Comparison of ENCODE assay signal across 8 cellular contexts in the genomic region with DNA sequence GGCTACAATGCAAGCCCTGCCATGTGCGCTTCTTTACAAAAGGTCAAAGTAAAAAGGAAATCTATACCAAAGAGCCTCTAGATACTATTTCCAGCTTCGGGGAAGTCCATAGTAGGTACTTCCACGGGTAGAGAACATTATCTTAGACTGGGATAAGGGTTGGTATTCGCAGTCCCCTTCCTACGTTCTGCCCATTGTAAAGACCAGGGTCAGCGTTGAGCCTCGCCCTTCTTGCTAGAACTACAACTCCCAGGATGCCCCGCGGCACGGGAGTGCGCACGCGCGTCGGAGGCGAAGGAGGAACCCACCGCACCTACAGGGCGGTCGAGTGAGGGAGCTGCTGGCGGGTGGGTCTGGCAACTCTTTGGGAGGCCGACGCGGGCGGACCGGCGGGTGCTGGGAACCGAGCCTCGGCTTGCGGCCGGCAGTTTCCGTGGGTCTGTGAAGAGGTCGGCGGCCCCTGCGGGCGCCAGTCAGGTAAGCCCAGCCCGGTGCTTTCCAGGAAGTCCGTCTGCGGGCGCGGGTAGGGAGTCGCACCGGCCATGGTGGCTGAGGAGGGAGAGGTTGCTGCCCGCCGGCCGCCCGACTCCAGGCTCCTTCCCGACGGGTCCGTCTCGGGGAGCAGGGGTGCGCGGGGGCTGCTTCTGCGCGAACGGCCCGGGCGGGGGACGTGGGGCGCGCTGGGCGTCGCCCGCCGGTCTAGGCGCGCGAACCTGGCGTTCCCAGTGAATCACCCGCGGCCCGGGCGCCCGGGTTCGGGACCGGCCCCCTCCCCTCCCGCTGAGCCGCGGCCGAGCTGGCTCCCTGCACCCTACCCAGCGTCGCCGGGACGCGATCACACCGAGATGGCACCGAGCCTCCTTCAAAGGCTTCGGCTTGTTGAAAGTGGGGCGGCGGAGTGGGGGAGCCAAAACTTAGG. TPM values are rescaled to one million over a fixed set of nuclear protein-coding genes. Genes with fewer than 3 reads are reported as not detected.
DNase-seq lines count a peak whose midpoint lies in the region; ATAC-seq and TF ChIP-seq lines count a peak whose summit lies in the region.

Gene TMOD3 (plus strand): TSS at position 294 of the 919 bp plus-strand sequence. CDS start 33,232 bp downstream, outside the sequence.

- H3K9ac ChIP-seq in IMR-90 (ENCODE audit: low read depth, low read length) = peak within 1 kb of the TSS; percentile 94

- H3K14ac ChIP-seq in IMR-90 (replicated peaks; ENCODE audit: low read depth, low read length) = peak within 1 kb of the TSS; percentile 97

- DNase-seq in DMS153 (lab: John Stamatoyannopoulos, UW) (peak; percentile 20), IMR-90 (peak; percentile 87), Peyer's patch (peak; percentile 92 to 97 (median 96)), activated T-helper 1 cell treated with Interleukin-2 at 50 U/mL for 16 hours (ENCODE audit: low read depth) (peak; percentile 82), esophagus squamous epithelium (lab: John Stamatoyannopoulos, UW) (peak; percentile 33), myocyte (ENCODE audit: low read depth) (peak; percentile 92)
- DNase-seq in stimulated activated CD8-positive, alpha-beta memory T cell treated with anti-CD3 and anti-CD28 coated beads, Interleukin-7, amount 100 ng/mL, for 4 hours (ENCODE audit: low read depth in 2 of 2) = peak; percentile 84 to 86

- H2AFZ ChIP-seq in IMR-90 (replicated peaks; ENCODE audit: low read length, poor library complexity) = peak within 1 kb of the TSS; percentile 92

- peak within 1 kb of the TSS; percentile 84 for H2BK120ac ChIP-seq in IMR-90 (ENCODE audit: low read depth, low read length)

- H3K9me1 ChIP-seq in IMR-90 (ENCODE audit: insufficient read depth, low read length) = peaks cover 8% of the 10 kb centered on the region

- H2BK15ac ChIP-seq in IMR-90 (ENCODE audit: low read depth, low read length) = no peak within 1 kb of the TSS; the same call in 2 of the 3 replicates

- H3K9me3 ChIP-seq in IMR-90 (ENCODE audit: control insufficient read depth, insufficient read depth, low read length) (no peaks in the 10 kb centered on the region), Peyer's patch (no peaks in the 10 kb centered on the region), esophagus squamous epithelium (no peaks in the 10 kb centered on the region)

- ATAC-seq in GM21529 (IDR thresholded peaks at IDR 0.05; ENCODE audit: unreplicated experiment) = peak; percentile 83
- peak; percentile 91 for ATAC-seq in IMR-90 (ENCODE audit: low read depth)

- H3K4me1 ChIP-seq in IMR-90 (ENCODE audit: control insufficient read depth, insufficient read depth, low read length) = peaks cover 4% of the 10 kb centered on the region
- peaks cover 0 to 20% (median 2%) of the 10 kb centered on the region in 4 donors for H3K4me1 ChIP-seq in Peyer's patch
- peaks cover 9 to 52% (median 18%) of the 10 kb centered on the region in 3 donors for H3K4me1 ChIP-seq in esophagus squamous epithelium

- peaks cover 0 to 26% of the 10 kb centered on the region in 2 experiments; a peak in 2 of 4 replicates for H3K79me1 ChIP-seq in IMR-90 (ENCODE audit: low read depth in 1 of 2, low read length in 2 of 2)

- TF ChIP-seq CTCF in IMR-90 (conservative IDR thresholded peaks at IDR 0.05; ENCODE audit: low read depth, low read length) = no peak
- peak in 1 of 6 experiments; percentile 24 for TF ChIP-seq CTCF in Peyer's patch (IDR thresholded peaks at IDR 0.05)
- TF ChIP-seq CTCF in esophagus squamous epithelium (IDR thresholded peaks at IDR 0.05) = peak in 1 of 6 experiments; percentile 18

- dilution Hi-C loops in IMR-90 (cut with HindIII; ENCODE audit: low sequenced_read_pairs, unreplicated experiment) = no loop called here

- no peak within 1 kb of the TSS; the same call in 1 of the 2 replicates for H2BK20ac ChIP-seq in IMR-90 (ENCODE audit: low read depth, low read length)

- POLR2A ChIA-PET in IMR-90 (lab: Charles Lee; ENCODE audit: unreplicated experiment) = interaction anchor here (0.5 to 0.6 kb wide), 2 partner anchors 103 to 827 kb away, joined by 3 read pairs; no protein-coding TSS in a partner anchor

- peak within 1 kb of the TSS; percentile 98 for H3K27ac ChIP-seq in IMR-90 (ENCODE audit: insufficient read depth, low read length)
- H3K27ac ChIP-seq in Peyer's patch = peak within 1 kb of the TSS; percentile 92 to 97 (median 96)
- peak within 1 kb of the TSS; percentile 98 to 99 (median 98) for H3K27ac ChIP-seq in esophagus squamous epithelium

- H4K20me1 ChIP-seq in IMR-90 (ENCODE audit: insufficient read depth, low read length) = peaks cover 44% of the 10 kb centered on the region

- H3K4me3 ChIP-seq in IMR-90 (ENCODE audit: insufficient read depth, low read depth, low read length) (peak within 1 kb of the TSS; percentile 83), Peyer's patch (peak within 1 kb of the TSS; percentile 89 to 97 (median 94)), esophagus squamous epithelium (peak within 1 kb of the TSS; percentile 90 to 98 (median 96))

- peak within 1 kb of the TSS; percentile 96 for H3K4ac ChIP-seq in IMR-90 (ENCODE audit: low read depth, low read length)

- WGBS in IMR-90 (ENCODE audit: extremely low coverage in 2 of 2, insufficient read length in 1 of 2), 2 experiments = 0% methylated on average over 46 of the region's 89 CpGs; no CpG with 5 or more reads in 1 of the 2 experiments
- WGBS in esophagus squamous epithelium, 2 donors = 17 to 23% methylated on average over 5 to 6 of the region's 89 CpGs

- in situ Hi-C loops in IMR-90 (cut with MboI; ENCODE audit: low sequenced_read_pairs) = no loop called here

- intact Hi-C loops in IMR-90 (cut with micrococcal nuclease) (loop anchor here (1.0 to 2.0 kb wide), 2 partner anchors 45 to 54 kb away; no protein-coding TSS in a partner anchor), esophagus squamous epithelium (cut with DNase I) (no loop called here)

- H3K27me3 ChIP-seq in IMR-90 (ENCODE audit: control insufficient read depth, insufficient read depth, low read length) (no peaks in the 10 kb centered on the region), Peyer's patch (no peaks in the 10 kb centered on the region), esophagus squamous epithelium (no peaks in the 10 kb centered on the region)

- TF ChIP-seq POLR2A in IMR-90 (IDR thresholded peaks at IDR 0.05; ENCODE audit: low read depth, low read length) (peak; percentile 50; the same call in 1 of the 2 replicates), Peyer's patch (IDR thresholded peaks at IDR 0.05) (peak; percentile 94 to 95), esophagus squamous epithelium (IDR thresholded peaks at IDR 0.05) (peak in 3 of 4 donors; percentile 88 to 95 (median 95))

- peak within 1 kb of the TSS; percentile 83 for H4K91ac ChIP-seq in IMR-90 (ENCODE audit: insufficient read depth, low read depth, low read length)

- peak within 1 kb of the TSS; percentile 66 for H4K5ac ChIP-seq in IMR-90 (ENCODE audit: low read depth, low read length)

- peak within 1 kb of the TSS; percentile 94 for H3K4me2 ChIP-seq in IMR-90 (ENCODE audit: low read depth, low read length)

- H2AK9ac ChIP-seq in IMR-90 (replicated peaks; ENCODE audit: low read depth, low read length, poor library complexity) = peak within 1 kb of the TSS; percentile 96

- H3K56ac ChIP-seq in IMR-90 (ENCODE audit: extremely low read depth, insufficient read depth, low read length) = peak within 1 kb of the TSS; percentile 85

- H3K23ac ChIP-seq in IMR-90 (ENCODE audit: low read depth, low read length) = peak within 1 kb of the TSS; percentile 93

- peak within 1 kb of the TSS; percentile 54 to 69; a peak in 3 of 4 replicates for H4K8ac ChIP-seq in IMR-90 (ENCODE audit: low read depth in 2 of 2, low read length in 2 of 2)

- H3K36me3 ChIP-seq in IMR-90 (ENCODE audit: control insufficient read depth, insufficient read depth, low read length) = no peaks in the 10 kb centered on the region
- no peaks in the 10 kb centered on the region for H3K36me3 ChIP-seq in Peyer's patch
- no peaks in the 10 kb centered on the region for H3K36me3 ChIP-seq in esophagus squamous epithelium

- peak within 1 kb of the TSS; percentile 58 for H3K18ac ChIP-seq in IMR-90 (ENCODE audit: low read depth, low read length)

- peak within 1 kb of the TSS; percentile 94 for H2AK5ac ChIP-seq in IMR-90 (ENCODE audit: low read depth, low read length)

- BruUV-seq in IMR-90 (replicated peaks; lab: Mats Ljungman, UMichigan) = no TSS peak

- no peak for TF ChIP-seq RAD21 in IMR-90 (IDR thresholded peaks at IDR 0.05; ENCODE audit: low read length)

- peak within 1 kb of the TSS; percentile 94 for H2BK5ac ChIP-seq in IMR-90 (ENCODE audit: low read depth, low read length, poor library complexity, severe bottlenecking)

- CTCF ChIA-PET in IMR-90 (lab: Yijun Ruan, JAX) = no interaction called here

TF ChIP-seq in IMR-90, 13 proteins besides CTCF, POLR2A, EP300 and RAD21:
- no peak for TF ChIP-seq BHLHE40 (IDR thresholded peaks at IDR 0.05; ENCODE audit: low read depth, low read length)
- TF ChIP-seq ELK1 (IDR thresholded peaks at IDR 0.05; ENCODE audit: borderline replicate concordance, low read depth, low read length) = no peak
- no peak for TF ChIP-seq CHD1 (IDR thresholded peaks at IDR 0.05; ENCODE audit: low read depth, low read length)
- TF ChIP-seq CEBPB (IDR thresholded peaks at IDR 0.05; ENCODE audit: low read depth, low read length) = no peak
- no peak for TF ChIP-seq MXI1 (IDR thresholded peaks at IDR 0.05; ENCODE audit: borderline replicate concordance, low read depth, low read length)
- no peak for TF ChIP-seq RFX5 (IDR thresholded peaks at IDR 0.05; ENCODE audit: low read depth, low read length)
- TF ChIP-seq SMC3 (IDR thresholded peaks at IDR 0.05; ENCODE audit: low read depth, low read length) = no peak
- TF ChIP-seq RCOR1 (IDR thresholded peaks at IDR 0.05; ENCODE audit: insufficient replicate concordance, low read length) = no peak
- TF ChIP-seq MAZ (IDR thresholded peaks at IDR 0.05; ENCODE audit: borderline replicate concordance, low read depth, low read length) = peak; percentile 43; the same call in 1 of the 2 replicates

RNA-seq across cellular contexts. Expression of gene TMOD3, which starts in this region (rescaled TPM):
- total RNA-seq in IMR-90 (2012; rRNA removed) (22.0 and 51.1 TPM in 2 replicates), Peyer's patch (10 to 100 TPM; 39.3 to 51.8 (median 42.0) TPM), esophagus squamous epithelium (10 to 100 TPM; 52.3 to 70.2 (median 62.5) TPM), myocyte (13.1 and 16.1 TPM in 2 replicates)
- 7.4 and 10.7 TPM in 2 replicates for polyA plus RNA-seq in IMR-90 (2012; rRNA removed)
- polyA plus RNA-seq in IMR-90 (2012; cell fraction: cytosol; rRNA removed) = 2.5 and 4.7 TPM in 2 replicates
- 2.7 and 5.9 TPM in 2 replicates for polyA plus RNA-seq in IMR-90 (2012; cell fraction: nucleus; rRNA removed; ENCODE audit: low replicate concordance)
- 13.7 TPM for polyA plus RNA-seq in myocyte (2012)

Comparison
In these comparisons a context has a peak if more than half of its experiments do, and no peak if none do; other contexts are left out.
1. Peak in every context shown above with its lines: DNase-seq, ATAC-seq, H3K4me3 ChIP-seq and H3K27ac ChIP-seq.
2. DNase-seq: peak in every context shown above with its lines; median percentile 96 in Peyer's patch; 92 in myocyte; 87 in IMR-90; 85 in stimulated activated CD8-positive, alpha-beta memory T cell treated with anti-CD3 and anti-CD28 coated beads, Interleukin-7, amount 100 ng/mL, for 4 hours; 82 in activated T-helper 1 cell treated with Interleukin-2 at 50 U/mL for 16 hours; 33 in esophagus squamous epithelium; 20 in DMS153.